ENCODE assay signal across 14 cellular contexts in genomic region chr2:172215936-172216335, GRCh38.
"Had no signal": no experiment of that assay in that cellular context is flagged by ENCODE, and none has a peak within 500 bp of the region (broad histone marks: within the 10 kb centered on the region; RNA-seq: fewer than 3 reads in every experiment).

No MANE protein-coding gene starts in this region.

- H3K36me3 Mint-ChIP-seq: activated naive CD8-positive, alpha-beta T cell treated with anti-CD3 and anti-CD28 coated beads for 36 hours; naive thymus-derived CD8-positive, alpha-beta T cell had no signal

- H3K4me1 ChIP-seq: thyroid gland had no signal

- H3K4me3 ChIP-seq: coronary artery, heart right ventricle, spleen, thyroid gland had no signal

- H3K36me3 ChIP-seq: heart right ventricle, spleen, thyroid gland had no signal

- H3K9me3 ChIP-seq: heart right ventricle, spleen, thyroid gland had no signal

- H3K4me1 Mint-ChIP-seq: activated B cell treated with CpG ODN at 0.5 μM for 24 hours; activated T-helper 17 cell treated with anti-CD3 and anti-CD28 coated beads, Interleukin-2, amount 50 U/mL, for 72 hours had no signal

- H3K27me3 ChIP-seq: heart right ventricle, spleen, thyroid gland had no signal

- H3K27me3 Mint-ChIP-seq: activated naive CD8-positive, alpha-beta T cell treated with anti-CD3 and anti-CD28 coated beads for 36 hours; activated T-helper 17 cell treated with anti-CD3 and anti-CD28 coated beads, Interleukin-2, amount 50 U/mL, for 72 hours; naive thymus-derived CD8-positive, alpha-beta T cell had no signal

- H3K4me3 Mint-ChIP-seq: activated B cell treated with CpG ODN at 0.5 μM for 24 hours; activated CD4-positive, alpha-beta memory T cell treated with anti-CD3 and anti-CD28 coated beads, Interleukin-2, amount 10 ng/mL, durations not matched to agents 7 days and 5 days; activated naive CD8-positive, alpha-beta T cell treated with anti-CD3 and anti-CD28 coated beads for 36 hours; activated T-helper 17 cell treated with anti-CD3 and anti-CD28 coated beads, Interleukin-2, amount 50 U/mL, for 72 hours; naive thymus-derived CD8-positive, alpha-beta T cell had no signal

- DNase-seq: activated B cell treated with CpG ODN at 0.5 μM for 24 hours; activated CD4-positive, alpha-beta memory T cell treated with anti-CD3 and anti-CD28 coated beads, Interleukin-2, amount 10 ng/mL, durations not matched to agents 7 days and 5 days; activated CD4-positive, alpha-beta T cell treated with anti-CD3 and anti-CD28 coated beads for 48 hours; activated naive CD4-positive, alpha-beta T cell; activated naive CD8-positive, alpha-beta T cell treated with anti-CD3 and anti-CD28 coated beads for 36 hours; activated T-cell treated with anti-CD3 and anti-CD28 coated beads, Interleukin-2, amount 50 U/mL, for 1 hour; heart right ventricle; mesenchymal stem cell; naive thymus-derived CD8-positive, alpha-beta T cell; spleen; stimulated activated naive CD4-positive, alpha-beta T cell; thyroid gland had no signal

- H3K9me3 Mint-ChIP-seq: activated B cell treated with CpG ODN at 0.5 μM for 24 hours; activated CD4-positive, alpha-beta memory T cell treated with anti-CD3 and anti-CD28 coated beads, Interleukin-2, amount 10 ng/mL, durations not matched to agents 7 days and 5 days; activated naive CD8-positive, alpha-beta T cell treated with anti-CD3 and anti-CD28 coated beads for 36 hours; activated T-helper 17 cell treated with anti-CD3 and anti-CD28 coated beads, Interleukin-2, amount 50 U/mL, for 72 hours had no signal

- H3K27ac Mint-ChIP-seq: activated B cell treated with CpG ODN at 0.5 μM for 24 hours; activated CD4-positive, alpha-beta memory T cell treated with anti-CD3 and anti-CD28 coated beads, Interleukin-2, amount 10 ng/mL, durations not matched to agents 7 days and 5 days; activated naive CD8-positive, alpha-beta T cell treated with anti-CD3 and anti-CD28 coated beads for 36 hours; activated T-helper 17 cell treated with anti-CD3 and anti-CD28 coated beads, Interleukin-2, amount 50 U/mL, for 72 hours had no signal

- H3K27ac ChIP-seq: coronary artery, heart right ventricle, spleen, thyroid gland had no signal

- ATAC-seq: activated T-helper 17 cell treated with anti-CD3 and anti-CD28 coated beads, Interleukin-2, amount 50 U/mL, for 72 hours; heart right ventricle; naive thymus-derived CD8-positive, alpha-beta T cell had no signal
